In the genomic region with DNA sequence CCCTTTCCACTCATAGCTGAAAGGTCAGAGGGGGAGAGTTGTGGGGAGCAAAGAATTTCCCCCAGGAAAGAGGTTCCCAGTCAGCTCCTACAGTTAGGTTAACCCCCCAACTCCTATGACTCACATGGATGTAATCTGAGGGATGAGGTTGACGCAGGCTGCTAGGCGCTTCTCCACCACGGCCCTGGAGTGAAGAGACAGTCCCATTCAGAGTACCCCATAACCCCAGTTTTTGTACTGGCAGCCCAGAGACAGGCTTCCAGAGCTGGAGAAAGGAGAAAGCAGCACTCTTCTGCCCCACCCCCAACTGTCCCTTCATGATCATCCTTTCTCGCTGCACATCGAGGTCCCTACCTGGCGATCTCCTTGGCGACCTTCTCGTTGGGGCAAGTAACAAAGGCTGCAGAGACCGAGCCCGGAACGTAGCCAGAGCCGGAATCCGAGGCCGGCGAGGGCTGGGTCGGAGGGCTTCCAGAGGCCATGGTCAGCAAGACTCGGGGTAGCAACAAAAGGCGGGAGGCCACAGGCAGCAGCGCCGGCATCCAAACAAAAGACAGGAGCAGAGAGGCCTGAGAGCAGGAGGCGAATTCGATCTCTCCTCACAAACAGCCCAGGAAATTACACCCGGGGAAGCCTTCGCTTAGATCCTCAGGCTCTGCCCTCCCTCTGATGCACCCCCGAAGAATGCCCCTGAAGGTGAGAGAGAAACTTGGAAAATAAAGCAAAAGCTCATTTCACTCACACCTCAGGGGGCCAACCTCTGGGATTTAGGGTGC, we compare ENCODE assay signal across 6 cellular contexts. TPM values are rescaled to one million over a fixed set of nuclear protein-coding genes. Genes with fewer than 3 reads are reported as not detected.
DNase-seq lines count a peak whose midpoint lies in the region; ATAC-seq and TF ChIP-seq lines count a peak whose summit lies in the region.

No MANE protein-coding gene starts in this region.

- H3K4me3 ChIP-seq in GM12865 (ENCODE audit: low read depth, low read length) = peak overlapping the region; percentile 79
- H3K4me3 ChIP-seq in iPS DF 6.9 (ENCODE audit: low read length) = peak overlapping the region; percentile 86

- H3K27ac ChIP-seq in iPS DF 6.9 (ENCODE audit: low read length) = no peak overlapping the region

- no peaks in the 10 kb centered on the region for H3K27me3 ChIP-seq in iPS DF 6.9 (ENCODE audit: control insufficient read depth, insufficient read depth, low read length)

- ATAC-seq in SK-N-SH treated with all-trans-retinoic acid at 6 μM for 48 hours (peak; percentile 64), HG03139 (IDR thresholded peaks at IDR 0.05; ENCODE audit: unreplicated experiment) (no peak), GM21360 (IDR thresholded peaks at IDR 0.05; ENCODE audit: unreplicated experiment) (no peak)

- H3K36me3 ChIP-seq in iPS DF 6.9 (ENCODE audit: control insufficient read depth, insufficient read depth, low read length) = peaks cover 9% of the 10 kb centered on the region; the same call in 1 of the 2 replicates

- DNase-seq in GM12865 (ENCODE audit: low read depth) (peak; percentile 32), iPS DF 6.9 (ENCODE audit: low read depth, low spot score) (no peak), ureter (ENCODE audit: low spot score) (peak; percentile 54)

- H3K4me1 ChIP-seq in iPS DF 6.9 (ENCODE audit: control insufficient read depth, insufficient read depth, low read length) = peaks cover 1% of the 10 kb centered on the region; the same call in 1 of the 2 replicates

- TF ChIP-seq CTCF in GM12865 (IDR thresholded peaks at IDR 0.05; ENCODE audit: insufficient read depth, low read depth, low read length, missing control alignments) = no peak

- H3K9me3 ChIP-seq in iPS DF 6.9 (ENCODE audit: control insufficient read depth, insufficient read depth, low read length) = no peaks in the 10 kb centered on the region

- WGBS in iPS DF 6.9 (ENCODE audit: insufficient coverage, insufficient read length) = no CpG with 5 or more reads among the region's 25 CpGs

TF ChIP-seq in SK-N-SH treated with all-trans-retinoic acid at 6 μM for 48 hours, 23 proteins besides CTCF, POLR2A, EP300 and RAD21:
- TF ChIP-seq TSHZ2 (CRISPR knock-in tag; IDR thresholded peaks at IDR 0.05) (no peak), GLIS3 (CRISPR knock-in tag; IDR thresholded peaks at IDR 0.05) (no peak), SNAI2 (CRISPR knock-in tag; IDR thresholded peaks at IDR 0.05) (no peak), POU6F1 (CRISPR knock-in tag; IDR thresholded peaks at IDR 0.05; ENCODE audit: borderline replicate concordance, low read depth) (no peak), PPARA (CRISPR knock-in tag; IDR thresholded peaks at IDR 0.05; ENCODE audit: borderline replicate concordance) (no peak), BACH2 (CRISPR knock-in tag; IDR thresholded peaks at IDR 0.05; ENCODE audit: borderline replicate concordance) (no peak), RARB (CRISPR knock-in tag; IDR thresholded peaks at IDR 0.05) (no peak)
- TF ChIP-seq, protein P1, sequence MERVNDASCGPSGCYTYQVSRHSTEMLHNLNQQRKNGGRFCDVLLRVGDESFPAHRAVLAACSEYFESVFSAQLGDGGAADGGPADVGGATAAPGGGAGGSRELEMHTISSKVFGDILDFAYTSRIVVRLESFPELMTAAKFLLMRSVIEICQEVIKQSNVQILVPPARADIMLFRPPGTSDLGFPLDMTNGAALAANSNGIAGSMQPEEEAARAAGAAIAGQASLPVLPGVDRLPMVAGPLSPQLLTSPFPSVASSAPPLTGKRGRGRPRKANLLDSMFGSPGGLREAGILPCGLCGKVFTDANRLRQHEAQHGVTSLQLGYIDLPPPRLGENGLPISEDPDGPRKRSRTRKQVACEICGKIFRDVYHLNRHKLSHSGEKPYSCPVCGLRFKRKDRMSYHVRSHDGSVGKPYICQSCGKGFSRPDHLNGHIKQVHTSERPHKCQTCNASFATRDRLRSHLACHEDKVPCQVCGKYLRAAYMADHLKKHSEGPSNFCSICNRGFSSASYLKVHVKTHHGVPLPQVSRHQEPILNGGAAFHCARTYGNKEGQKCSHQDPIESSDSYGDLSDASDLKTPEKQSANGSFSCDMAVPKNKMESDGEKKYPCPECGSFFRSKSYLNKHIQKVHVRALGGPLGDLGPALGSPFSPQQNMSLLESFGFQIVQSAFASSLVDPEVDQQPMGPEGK (CRISPR knock-in tag; IDR thresholded peaks at IDR 0.05; ENCODE audit: borderline replicate concordance) = no peak
TF ChIP-seq in SK-N-SH treated with all-trans-retinoic acid at 6 μM for 48 hours: peak in this region for 0.

RNA-seq across cellular contexts. Expression of gene CUTA, which starts 0.6 kb away (rescaled TPM):
- 157 TPM for total RNA-seq in ureter

RNA-seq across cellular contexts. Expression of gene SYNGAP1, which starts 2.5 kb away (rescaled TPM):
- total RNA-seq in ureter = 32.6 TPM

RNA-seq across cellular contexts. Expression of gene PHF1, which starts 6.5 kb away (rescaled TPM):
- 58.8 TPM for total RNA-seq in ureter

RNA-seq across cellular contexts. Expression of gene KIFC1, which starts 25.7 kb away (rescaled TPM):
- 1.0 TPM for total RNA-seq in ureter

RNA-seq across cellular contexts. Expression of gene ZBTB9, which starts 37.1 kb away (rescaled TPM):
- 11.1 TPM for total RNA-seq in ureter
